ENCODE assay signal across 14 cellular contexts in genomic region chr3:14657579-14657978, GRCh38. TPM values are rescaled to one million over a fixed set of nuclear protein-coding genes. Genes with fewer than 3 reads are reported as not detected.
"Had no signal": no experiment of that assay in that cellular context is flagged by ENCODE, and none has a peak within 500 bp of the region (broad histone marks: within the 10 kb centered on the region; RNA-seq: fewer than 3 reads in every experiment).

No MANE protein-coding gene starts in this region.

- ATAC-seq: heart left ventricle, natural killer cell, right cardiac atrium, T-cell had no signal

- H3K9me3 Mint-ChIP-seq: activated T-helper 2 cell treated with anti-CD3 and anti-CD28 coated beads, Interferon-gamma antibody, Interleukin-2, Interleukin-4, amounts not matched to agents 10 μg/mL and 5 μg/mL and 100 μg/mL, durations not matched to agents 14 hours and 24 hours and 36 hours; natural killer cell; T-cell; type B pancreatic cell had no signal

- H3K4me3 Mint-ChIP-seq: natural killer cell, T-cell, type B pancreatic cell had no signal

- H3K27ac Mint-ChIP-seq: activated T-helper 2 cell treated with anti-CD3 and anti-CD28 coated beads, Interferon-gamma antibody, Interleukin-2, Interleukin-4, amounts not matched to agents 10 μg/mL and 5 μg/mL and 100 μg/mL, durations not matched to agents 14 hours and 24 hours and 36 hours; T-cell; type B pancreatic cell had no signal

- H3K27me3 ChIP-seq: cardiac muscle cell, heart left ventricle, suprapubic skin had no signal

- H3K27me3 Mint-ChIP-seq: T-cell, type B pancreatic cell had no signal

- H3K9me3 ChIP-seq: heart left ventricle, suprapubic skin had no signal

- DNase-seq: activated CD4-positive, alpha-beta T cell treated with anti-CD3 and anti-CD28 coated beads for 4 hours; heart left ventricle; natural killer cell; nucleus accumbens; right cardiac atrium; small intestine; T-cell; WERI-Rb-1 had no signal

- H3K27ac ChIP-seq: cardiac muscle cell, heart left ventricle, suprapubic skin, WERI-Rb-1 had no signal

- H3K4me3 ChIP-seq: cardiac muscle cell, heart left ventricle, suprapubic skin had no signal

RNA-seq across cellular contexts. Expression of gene C3orf20, which starts 17.4 kb away (rescaled TPM):
- total RNA-seq: fibroblast of lung, frontal cortex had no signal
- polyA plus RNA-seq: cardiac muscle cell, fibroblast of lung, heart left ventricle had no signal
